ENCODE assay signal across 8 cellular contexts in the genomic region with DNA sequence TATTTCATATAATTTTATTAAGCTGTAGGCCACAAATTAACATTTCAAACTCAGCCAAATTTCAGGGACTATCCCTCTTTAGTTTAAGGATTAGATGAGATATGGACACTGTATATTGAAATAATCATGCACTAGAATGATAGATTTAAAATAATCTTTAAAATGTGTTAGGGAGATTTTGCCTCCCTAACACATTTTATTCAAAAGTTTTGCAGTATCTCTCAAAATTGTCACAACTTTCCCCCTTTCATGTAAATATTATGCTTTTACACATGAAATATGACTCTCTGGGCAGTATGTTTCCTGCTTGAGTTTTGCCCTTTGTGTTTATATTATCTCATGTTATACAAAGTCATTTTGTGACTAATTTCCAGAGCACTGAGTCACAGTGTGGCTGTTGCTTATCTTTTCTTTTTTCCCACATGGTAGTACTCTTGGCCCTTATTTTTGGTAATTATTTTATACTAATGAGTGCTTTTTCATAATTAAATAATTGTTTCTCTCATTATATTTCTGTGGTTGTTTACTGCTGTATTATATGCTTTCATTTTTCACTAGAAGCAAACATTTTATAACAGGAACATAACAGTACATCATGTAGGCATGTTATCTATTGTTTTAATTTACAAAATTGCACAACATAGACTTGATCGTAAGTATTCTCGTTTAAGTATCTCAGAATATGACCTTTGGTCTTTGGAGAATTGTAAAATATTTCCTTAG. TPM values are rescaled to one million over a fixed set of nuclear protein-coding genes. Genes with fewer than 3 reads are reported as not detected.
DNase-seq lines count a peak whose midpoint lies in the region; ATAC-seq, FAIRE-seq and TF ChIP-seq lines count a peak whose summit lies in the region.

No MANE protein-coding gene starts in this region.

- peak overlapping the region; percentile 40 to 98 (median 54) for H3K27ac Mint-ChIP-seq in nephron

- peaks cover under 1% of the 10 kb centered on the region for H3K27me3 Mint-ChIP-seq in nephron (ENCODE audit: low read depth)

- H3K4me3 Mint-ChIP-seq in nephron, result peak overlapping the region; percentile 74 to 92 (median 84)

- H3K4me1 Mint-ChIP-seq in nephron, result peaks cover 30% of the 10 kb centered on the region

- no peaks in the 10 kb centered on the region for H3K36me3 Mint-ChIP-seq in nephron (ENCODE audit: low read depth)

- no peak for TF ChIP-seq CTCF in nephron (IDR thresholded peaks at IDR 0.05; ENCODE audit: unreplicated experiment in 3 of 3)

- FAIRE-seq in urothelium cell line (lab: Jason Lieb, UNC) (no peak), GM12892 (lab: Jason Lieb, UNC) (no peak)

- peak; percentile 11 for DNase-seq in AG20443 (ENCODE audit: low spot score)
- DNase-seq in dedifferentiated amniotic fluid mesenchymal stem cell (ENCODE audit: extremely low spot score), result peak; percentile 62
- DNase-seq in urothelium cell line (ENCODE audit: low spot score), result no peak
- no peak for DNase-seq in GM12892 (ENCODE audit: insufficient read length)
- no peak for DNase-seq in stimulated activated CD4-positive, alpha-beta T cell treated with anti-CD3 and anti-CD28 coated beads, Interleukin-4, amount 100 ng/mL, for 24 hours
- DNase-seq in NCI-H510A treated with DMSO at 0.1 percent for 48 hours (lab: John Stamatoyannopoulos, UW), result no peak

- H3K9me3 Mint-ChIP-seq in nephron, result peaks cover 4% of the 10 kb centered on the region

- TF ChIP-seq POLR2A in GM12892 (IDR thresholded peaks at IDR 0.05; ENCODE audit: low read depth, low read length), result no peak

- ATAC-seq in HG03575 (IDR thresholded peaks at IDR 0.05; ENCODE audit: extremely low read depth, insufficient number of reproducible peaks, low FRiP score, unreplicated experiment), result peak; percentile 54

RNA-seq across cellular contexts. Expression of gene TFPI, which starts 1.1 kb away (rescaled TPM):
- polyA plus RNA-seq in GM12892 (2012; ENCODE audit: missing spikeins), result 0.45 TPM

Comparison
In these comparisons a context has a peak if more than half of its experiments do, and no peak if none do; other contexts are left out.
1. DNase-seq: peak in AG20443 (single experiment) and dedifferentiated amniotic fluid mesenchymal stem cell (single experiment); none in urothelium cell line (single experiment), GM12892 (single experiment), stimulated activated CD4-positive, alpha-beta T cell treated with anti-CD3 and anti-CD28 coated beads, Interleukin-4, amount 100 ng/mL, for 24 hours (single experiment) and NCI-H510A treated with DMSO at 0.1 percent for 48 hours (single experiment).